20 cellular contexts compared by ENCODE assay signal in the genomic region with DNA sequence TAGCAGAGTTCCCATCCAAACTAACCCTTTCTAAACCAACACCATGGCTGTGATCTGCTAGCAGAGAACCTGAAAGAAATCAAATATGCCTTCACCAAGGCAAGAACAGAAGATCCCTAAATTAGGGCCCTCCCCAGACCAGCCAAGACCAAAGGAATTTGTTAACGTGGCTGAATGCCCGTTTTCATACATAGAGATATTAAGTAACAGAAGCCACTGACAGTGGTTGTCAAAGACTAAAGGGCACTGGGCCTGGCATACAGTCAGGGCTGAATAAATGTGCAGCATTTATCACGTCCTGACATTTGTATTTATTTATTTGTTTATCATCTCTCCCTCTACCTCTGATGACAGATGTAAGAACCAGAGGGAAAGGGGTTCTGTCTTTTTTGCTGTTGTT.
DNase-seq lines count a peak whose midpoint lies in the region; ATAC-seq and TF ChIP-seq lines count a peak whose summit lies in the region.
"Had no signal": no experiment of that assay in that cellular context is flagged by ENCODE, and none has a peak within 500 bp of the region (broad histone marks: within the 10 kb centered on the region; RNA-seq: fewer than 3 reads in every experiment).

No MANE protein-coding gene starts in this region.

- peaks cover 68% of the 10 kb centered on the region for H3K36me3 Mint-ChIP-seq in nephron progenitor cell (ENCODE audit: low read depth)
- H3K36me3 Mint-ChIP-seq: CD4-positive, CD25-positive, alpha-beta regulatory T cell; CD8-positive, alpha-beta T cell had no signal

- H3K4me1 ChIP-seq in right cardiac atrium (ENCODE audit: control insufficient read depth, insufficient read depth, low read length) (no peaks in the 10 kb centered on the region), left ventricle myocardium inferior (peaks cover 40% of the 10 kb centered on the region), right atrium auricular region (no peaks in the 10 kb centered on the region)
- H3K4me1 ChIP-seq: BLaER1, Caco-2 had no signal

- H3K9me3 ChIP-seq in right cardiac atrium (ENCODE audit: control insufficient read depth, low read length), result no peaks in the 10 kb centered on the region
- peaks cover 31% of the 10 kb centered on the region for H3K9me3 ChIP-seq in left ventricle myocardium inferior (replicated peaks)
- no peaks in the 10 kb centered on the region for H3K9me3 ChIP-seq in right atrium auricular region
- H3K9me3 ChIP-seq: Caco-2 had no signal

- intact Hi-C loops in Right ventricle myocardium superior (cut with DNase I), result no loop called here
- intact Hi-C loops in right cardiac atrium (cut with DNase I), result no loop called here
- intact Hi-C loops in left ventricle myocardium inferior (cut with micrococcal nuclease), result no loop called here
- intact Hi-C loops in posterior cingulate gyrus (cut with DNase I), result no loop called here

- H3K4me3 ChIP-seq in right cardiac atrium (ENCODE audit: low read length), result no peak overlapping the region
- no peak overlapping the region for H3K4me3 ChIP-seq in left ventricle myocardium inferior
- no peak overlapping the region for H3K4me3 ChIP-seq in right atrium auricular region
- H3K4me3 ChIP-seq: BLaER1, GM23338 had no signal

- peak; percentile 80 for ATAC-seq in Right ventricle myocardium superior (ENCODE audit: poor library complexity)
- no peak for ATAC-seq in right cardiac atrium
- peak; percentile 87 for ATAC-seq in left lobe of liver
- ATAC-seq: CD8-positive, alpha-beta T cell; GM23338; HCT116 had no signal

- H3K4me1 Mint-ChIP-seq in nephron progenitor cell, result peaks cover 12% of the 10 kb centered on the region

- H3K36me3 ChIP-seq in left ventricle myocardium inferior, result peaks cover 14% of the 10 kb centered on the region
- peaks cover 11% of the 10 kb centered on the region for H3K36me3 ChIP-seq in right atrium auricular region

- no peaks in the 10 kb centered on the region for H3K27me3 ChIP-seq in right cardiac atrium (ENCODE audit: control insufficient read depth, insufficient read depth)
- H3K27me3 ChIP-seq in left ventricle myocardium inferior (ENCODE audit: low read depth), result no peaks in the 10 kb centered on the region
- no peaks in the 10 kb centered on the region for H3K27me3 ChIP-seq in right atrium auricular region
- H3K27me3 ChIP-seq: BLaER1 had no signal

- H3K27me3 Mint-ChIP-seq in nephron progenitor cell (ENCODE audit: low read depth, poor library complexity), result no peaks in the 10 kb centered on the region
- H3K27me3 Mint-ChIP-seq: B cell; CD4-positive, CD25-positive, alpha-beta regulatory T cell had no signal

- peak overlapping the region; percentile 29 for H3K27ac Mint-ChIP-seq in nephron progenitor cell
- H3K27ac Mint-ChIP-seq: B cell; CD4-positive, CD25-positive, alpha-beta regulatory T cell; CD8-positive, alpha-beta T cell; GM23338; H9 had no signal

- 71% methylated on average over 3 of the region's 3 CpGs for WGBS in right cardiac atrium

- no peak overlapping the region for H3K4me3 Mint-ChIP-seq in nephron progenitor cell
- H3K4me3 Mint-ChIP-seq: B cell; CD4-positive, CD25-positive, alpha-beta regulatory T cell; CD8-positive, alpha-beta T cell; GM23338; H9 had no signal

- H3K9me3 Mint-ChIP-seq in nephron progenitor cell, result peaks cover 43% of the 10 kb centered on the region

- H3K27ac ChIP-seq in right cardiac atrium (ENCODE audit: low read length) (no peak overlapping the region), left ventricle myocardium inferior (replicated peaks) (peak overlapping the region; percentile 23), right atrium auricular region (peak overlapping the region in 1 of 2 donors; percentile 18)
- H3K27ac ChIP-seq: 22Rv1, BLaER1, C4-2B had no signal

- DNase-seq in Right ventricle myocardium superior (no peak), right cardiac atrium (no peak), left ventricle myocardium inferior (no peak), right atrium auricular region (ENCODE audit: low spot score) (no peak), left lobe of liver (ENCODE audit: low spot score) (no peak), nephron progenitor cell (no peak), posterior cingulate gyrus (no peak), SW480 (ENCODE audit: low spot score) (no peak)
- DNase-seq: Caco-2; CD4-positive, CD25-positive, alpha-beta regulatory T cell; CD8-positive, alpha-beta T cell; DMS153; DND-41; H9 had no signal

- TF ChIP-seq CTCF in left ventricle myocardium inferior (IDR thresholded peaks at IDR 0.05; ENCODE audit: borderline replicate concordance), result no peak
- TF ChIP-seq CTCF in right atrium auricular region (IDR thresholded peaks at IDR 0.05), result no peak
- TF ChIP-seq CTCF in nephron progenitor cell (IDR thresholded peaks at IDR 0.05), result no peak

Comparison
In these comparisons a context has a peak if more than half of its experiments do, and no peak if none do; other contexts are left out.
1. ATAC-seq: peak in Right ventricle myocardium superior (single experiment) and left lobe of liver (single experiment); none in right cardiac atrium (0 of 2).